ENCODE assay signal across 8 cellular contexts in the genomic region with DNA sequence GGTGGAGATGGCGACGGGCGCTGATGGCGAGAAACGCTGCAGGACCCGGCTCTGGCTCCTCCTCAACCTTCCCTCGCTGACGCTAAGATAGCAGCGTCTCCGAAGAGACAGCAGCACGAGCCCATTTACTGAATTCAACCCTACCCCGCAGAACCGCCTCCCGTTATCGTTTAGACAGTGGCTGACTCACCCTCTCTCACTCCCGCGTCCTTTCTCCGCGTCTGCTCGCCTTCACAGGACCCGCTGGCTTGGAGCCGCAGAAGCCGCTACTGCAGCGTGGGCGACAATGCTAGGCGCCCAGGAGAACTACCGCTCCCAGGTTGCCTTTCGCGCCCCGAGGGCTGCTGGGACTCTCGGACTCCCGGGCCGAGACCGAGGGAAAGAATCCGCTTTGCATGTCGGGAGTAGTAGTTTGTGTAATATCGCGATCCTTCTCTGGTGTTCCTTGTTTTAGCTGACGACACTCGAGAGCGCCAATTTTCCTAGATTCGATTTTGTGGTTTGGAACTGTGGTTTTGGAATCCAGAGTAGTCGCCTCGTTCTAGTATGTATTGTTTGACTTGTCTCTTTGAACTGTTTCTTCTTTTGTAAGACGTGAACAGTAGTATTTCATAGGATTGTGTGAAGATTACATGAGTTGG. TPM values are rescaled to one million over a fixed set of nuclear protein-coding genes. Genes with fewer than 3 reads are reported as not detected.
DNase-seq lines count a peak whose midpoint lies in the region; ATAC-seq and TF ChIP-seq lines count a peak whose summit lies in the region.

A gene with protein sequence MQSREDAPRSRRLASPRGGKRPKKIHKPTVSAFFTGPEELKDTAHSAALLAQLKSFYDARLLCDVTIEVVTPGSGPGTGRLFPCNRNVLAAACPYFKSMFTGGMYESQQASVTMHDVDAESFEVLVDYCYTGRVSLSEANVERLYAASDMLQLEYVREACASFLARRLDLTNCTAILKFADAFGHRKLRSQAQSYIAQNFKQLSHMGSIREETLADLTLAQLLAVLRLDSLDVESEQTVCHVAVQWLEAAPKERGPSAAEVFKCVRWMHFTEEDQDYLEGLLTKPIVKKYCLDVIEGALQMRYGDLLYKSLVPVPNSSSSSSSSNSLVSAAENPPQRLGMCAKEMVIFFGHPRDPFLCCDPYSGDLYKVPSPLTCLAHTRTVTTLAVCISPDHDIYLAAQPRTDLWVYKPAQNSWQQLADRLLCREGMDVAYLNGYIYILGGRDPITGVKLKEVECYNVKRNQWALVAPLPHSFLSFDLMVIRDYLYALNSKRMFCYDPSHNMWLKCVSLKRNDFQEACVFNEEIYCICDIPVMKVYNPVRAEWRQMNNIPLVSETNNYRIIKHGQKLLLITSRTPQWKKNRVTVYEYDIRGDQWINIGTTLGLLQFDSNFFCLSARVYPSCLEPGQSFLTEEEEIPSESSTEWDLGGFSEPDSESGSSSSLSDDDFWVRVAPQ (minus strand): TSS at position 291 of the 641 bp plus-strand sequence. CDS start 291 bp downstream, outside the sequence.

- DNase-seq in DMS79 (lab: John Stamatoyannopoulos, UW) (peak; percentile 94), KG1 (lab: John Stamatoyannopoulos, UW) (peak; percentile 92)
- DNase-seq in activated T-cell treated with anti-CD3 and anti-CD28 coated beads, Interleukin-2, amount 50 U/mL, for 48 hours: peak; percentile 95 to 97
- peak; percentile 88 for DNase-seq in stimulated activated CD8-positive, alpha-beta memory T cell treated with anti-CD3 and anti-CD28 coated beads, Interleukin-4, amount 100 ng/mL, for 4 hours (ENCODE audit: low read depth in 2 of 2, low spot score in 1 of 2)

- H3K4me1 ChIP-seq in esophagus (ENCODE audit: control insufficient read depth in 2 of 2, insufficient read depth in 2 of 2, low read length in 1 of 2) (peaks cover 0 to 10% of the 10 kb centered on the region in 2 donors), mucosa of rectum (ENCODE audit: control insufficient read depth in 2 of 2, insufficient read depth in 2 of 2, low read length in 2 of 2) (peaks cover 7 to 14% of the 10 kb centered on the region in 2 donors)

- H3K27me3 ChIP-seq in esophagus (ENCODE audit: control insufficient read depth in 1 of 2, insufficient read depth in 2 of 2, low read length in 2 of 2) (no peaks in the 10 kb centered on the region), mucosa of rectum (ENCODE audit: control insufficient read depth in 2 of 2, insufficient read depth in 2 of 2, low read length in 2 of 2) (no peaks in the 10 kb centered on the region)

- WGBS in esophagus, 2 donors: 0 to 1% methylated on average over 45 of the region's 45 CpGs

- peak; percentile 95 for ATAC-seq in GM21737 (IDR thresholded peaks at IDR 0.05; ENCODE audit: unreplicated experiment)

- no peaks in the 10 kb centered on the region for H3K36me3 ChIP-seq in esophagus (ENCODE audit: control insufficient read depth in 2 of 2, insufficient read depth in 2 of 2, low read length in 1 of 2)
- no peaks in the 10 kb centered on the region for H3K36me3 ChIP-seq in mucosa of rectum (ENCODE audit: control insufficient read depth in 2 of 2, insufficient read depth in 2 of 2, low read length in 2 of 2)

- peak within 1 kb of the TSS; percentile 82 for H3K27ac ChIP-seq in esophagus (ENCODE audit: low read depth in 2 of 2, low read length in 1 of 2)
- peak within 1 kb of the TSS; percentile 56 to 69 for H3K27ac ChIP-seq in mucosa of rectum (ENCODE audit: low read depth in 2 of 2, low read length in 2 of 2)

- peak within 1 kb of the TSS; percentile 74 to 76 for H3K4me3 ChIP-seq in esophagus (ENCODE audit: low read depth in 1 of 2, low read length in 2 of 2)
- peak within 1 kb of the TSS; percentile 91 to 95 for H3K4me3 ChIP-seq in mucosa of rectum (ENCODE audit: low read length in 2 of 2)

- peak within 1 kb of the TSS; percentile 66 to 80 for H3K9ac ChIP-seq in mucosa of rectum (ENCODE audit: low read depth in 1 of 2, low read length in 2 of 2)

- H3K9me3 ChIP-seq in esophagus (ENCODE audit: control insufficient read depth in 2 of 2, insufficient read depth in 1 of 2, low read depth in 1 of 2, low read length in 1 of 2) (no peaks in the 10 kb centered on the region), mucosa of rectum (ENCODE audit: control insufficient read depth in 2 of 2, low read length in 2 of 2) (no peaks in the 10 kb centered on the region)

TF ChIP-seq in PFSK-1, 5 proteins besides CTCF, POLR2A, EP300 and RAD21:
- TF ChIP-seq SIN3A (IDR thresholded peaks at IDR 0.05; ENCODE audit: borderline replicate concordance, insufficient read depth, low read length): no peak
- peak; percentile 38 for TF ChIP-seq FOXP2 (optimal IDR thresholded peaks at IDR 0.05; ENCODE audit: borderline replicate concordance, extremely low read depth, extremely low read length, insufficient read depth)
- no peak for TF ChIP-seq TAF1 (IDR thresholded peaks at IDR 0.05; ENCODE audit: borderline replicate concordance, insufficient read depth, low read length)
- TF ChIP-seq, protein P1, sequence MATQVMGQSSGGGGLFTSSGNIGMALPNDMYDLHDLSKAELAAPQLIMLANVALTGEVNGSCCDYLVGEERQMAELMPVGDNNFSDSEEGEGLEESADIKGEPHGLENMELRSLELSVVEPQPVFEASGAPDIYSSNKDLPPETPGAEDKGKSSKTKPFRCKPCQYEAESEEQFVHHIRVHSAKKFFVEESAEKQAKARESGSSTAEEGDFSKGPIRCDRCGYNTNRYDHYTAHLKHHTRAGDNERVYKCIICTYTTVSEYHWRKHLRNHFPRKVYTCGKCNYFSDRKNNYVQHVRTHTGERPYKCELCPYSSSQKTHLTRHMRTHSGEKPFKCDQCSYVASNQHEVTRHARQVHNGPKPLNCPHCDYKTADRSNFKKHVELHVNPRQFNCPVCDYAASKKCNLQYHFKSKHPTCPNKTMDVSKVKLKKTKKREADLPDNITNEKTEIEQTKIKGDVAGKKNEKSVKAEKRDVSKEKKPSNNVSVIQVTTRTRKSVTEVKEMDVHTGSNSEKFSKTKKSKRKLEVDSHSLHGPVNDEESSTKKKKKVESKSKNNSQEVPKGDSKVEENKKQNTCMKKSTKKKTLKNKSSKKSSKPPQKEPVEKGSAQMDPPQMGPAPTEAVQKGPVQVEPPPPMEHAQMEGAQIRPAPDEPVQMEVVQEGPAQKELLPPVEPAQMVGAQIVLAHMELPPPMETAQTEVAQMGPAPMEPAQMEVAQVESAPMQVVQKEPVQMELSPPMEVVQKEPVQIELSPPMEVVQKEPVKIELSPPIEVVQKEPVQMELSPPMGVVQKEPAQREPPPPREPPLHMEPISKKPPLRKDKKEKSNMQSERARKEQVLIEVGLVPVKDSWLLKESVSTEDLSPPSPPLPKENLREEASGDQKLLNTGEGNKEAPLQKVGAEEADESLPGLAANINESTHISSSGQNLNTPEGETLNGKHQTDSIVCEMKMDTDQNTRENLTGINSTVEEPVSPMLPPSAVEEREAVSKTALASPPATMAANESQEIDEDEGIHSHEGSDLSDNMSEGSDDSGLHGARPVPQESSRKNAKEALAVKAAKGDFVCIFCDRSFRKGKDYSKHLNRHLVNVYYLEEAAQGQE (IDR thresholded peaks at IDR 0.05; ENCODE audit: insufficient read depth in 1 of 2, low read depth in 2 of 2, low read length in 2 of 2): no peak
- TF ChIP-seq POLR2AphosphoS5 (IDR thresholded peaks at IDR 0.05; ENCODE audit: low read depth, low read length): peak; percentile 71
TF ChIP-seq in PFSK-1: peak in this region for 2.

RNA-seq across cellular contexts. Expression of the gene that starts here (rescaled TPM):
- polyA plus RNA-seq in PFSK-1 (2012; ENCODE audit: insufficient read length, low read depth): 2.7 TPM
- polyA plus RNA-seq in esophagus: 1 to 10 TPM; 1.2 to 1.5 TPM

Comparison
In these comparisons a context has a peak if more than half of its experiments do, and no peak if none do; other contexts are left out.
1. Peak in every context shown above with its lines: DNase-seq, ATAC-seq, H3K4me3 ChIP-seq and H3K27ac ChIP-seq.